In genomic region chr2:117853873-117854272, GRCh38 we compare ENCODE assay signal across 24 cellular contexts.
"Had no signal": no experiment of that assay in that cellular context is flagged by ENCODE, and none has a peak within 500 bp of the region (broad histone marks: within the 10 kb centered on the region; RNA-seq: fewer than 3 reads in every experiment).

No MANE protein-coding gene starts in this region.

- H3K27me3 ChIP-seq: right lobe of liver had no signal

- H3K4me1 ChIP-seq: foreskin keratinocyte, gastroesophageal sphincter, pancreas, right lobe of liver, suprapubic skin had no signal

- H3K27ac ChIP-seq: coronary artery, esophagus muscularis mucosa, foreskin keratinocyte, gastroesophageal sphincter, neutrophil, pancreas, right lobe of liver, suprapubic skin had no signal

- ATAC-seq: foreskin keratinocyte; gastroesophageal sphincter; mucosa of descending colon; natural killer cell treated with Interleukin-12 subunit alpha and Interleukin-12 subunit beta and Interleukin-15 and Interleukin-18, amount 100 ng/mL, for 72 hours; pancreas; right lobe of liver; stimulated activated naive CD8-positive, alpha-beta T cell treated with anti-CD3 and anti-CD28 coated beads, Interleukin-15, amount 100 ng/mL, for 72 hours had no signal

- H3K9me3 ChIP-seq: esophagus muscularis mucosa, gastroesophageal sphincter, mucosa of descending colon, neutrophil, pancreas, right lobe of liver, suprapubic skin had no signal

- DNase-seq: dermis blood vessel endothelial cell; effector memory CD4-positive, alpha-beta T cell; foreskin keratinocyte; hypothalamus; immature natural killer cell; islet precursor cell; kidney glomerular epithelial cell; mucosa of descending colon; naive B cell; pancreas; right lobe of liver; small intestine; stimulated activated CD4-positive, alpha-beta T cell treated with anti-CD3 and anti-CD28 coated beads, Interleukin-15, amount 100 ng/mL, for 24 hours; stimulated activated CD4-positive, alpha-beta T cell treated with anti-CD3 and anti-CD28 coated beads, Interleukin-2, amount 100 ng/mL, for 48 hours; stimulated activated naive CD4-positive, alpha-beta T cell; stimulated activated naive CD8-positive, alpha-beta T cell treated with anti-CD3 and anti-CD28 coated beads, Interleukin-15, amount 100 ng/mL, for 72 hours had no signal

- H3K4me3 ChIP-seq: coronary artery, esophagus muscularis mucosa, gastroesophageal sphincter, lung, mucosa of descending colon, pancreas, right lobe of liver, suprapubic skin had no signal

- FAIRE-seq: endothelial cell of umbilical vein, pancreas, small intestine had no signal

- H3K36me3 ChIP-seq: esophagus muscularis mucosa, gastroesophageal sphincter, neutrophil, pancreas, right lobe of liver, suprapubic skin had no signal
